36 cellular contexts compared by ENCODE assay signal in the genomic region with DNA sequence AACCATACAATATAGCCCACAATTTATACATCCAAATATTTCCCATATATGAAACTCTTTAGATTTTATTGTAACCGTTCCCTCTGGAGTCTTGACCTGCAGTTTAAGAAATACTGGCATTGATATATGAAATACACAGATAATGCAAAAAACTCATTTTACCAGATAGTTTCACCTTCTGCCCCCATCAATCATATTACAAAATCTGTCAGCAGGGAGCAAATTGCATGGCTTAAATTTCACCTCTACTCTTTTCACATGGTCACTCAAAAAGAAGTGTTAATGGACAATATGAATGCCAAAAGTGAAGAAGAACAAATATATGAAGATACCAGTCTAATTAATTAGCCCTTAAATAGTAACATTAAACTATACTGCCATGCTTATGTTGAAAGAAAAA.
"Had no signal": no experiment of that assay in that cellular context is flagged by ENCODE, and none has a peak within 500 bp of the region (broad histone marks: within the 10 kb centered on the region; RNA-seq: fewer than 3 reads in every experiment).

No MANE protein-coding gene starts in this region.

- H3K27me3 Mint-ChIP-seq: activated CD4-positive, alpha-beta memory T cell treated with anti-CD3 and anti-CD28 coated beads for 36 hours; activated CD8-positive, alpha-beta T cell treated with anti-CD3 and anti-CD28 coated beads for 36 hours; activated naive CD8-positive, alpha-beta T cell treated with anti-CD3 and anti-CD28 coated beads for 36 hours; activated T-helper 17 cell treated with anti-CD3 and anti-CD28 coated beads, Interleukin-2, amount 50 U/mL, for 72 hours had no signal

- H3K36me3 Mint-ChIP-seq: activated CD4-positive, alpha-beta memory T cell treated with anti-CD3 and anti-CD28 coated beads for 36 hours; activated naive CD4-positive, alpha-beta T cell treated with anti-CD3 and anti-CD28 coated beads, Interleukin-2, amount 50 U/mL, for 72 hours; activated naive CD8-positive, alpha-beta T cell treated with anti-CD3 and anti-CD28 coated beads for 36 hours had no signal

- H3K4me1 ChIP-seq: adrenal gland, body of pancreas, breast epithelium had no signal

- H3K27me3 ChIP-seq: adrenal gland, body of pancreas, brain microvascular endothelial cell, breast epithelium had no signal

- H3K27ac Mint-ChIP-seq: activated B cell treated with CpG ODN at 0.5 μM for 24 hours; activated CD4-positive, alpha-beta memory T cell treated with anti-CD3 and anti-CD28 coated beads for 36 hours; activated CD4-positive, alpha-beta T cell treated with anti-CD3 and anti-CD28 coated beads, Interleukin-2, amount 10 ng/mL, durations not matched to agents 24 days and 14 days; activated CD8-positive, alpha-beta T cell treated with anti-CD3 and anti-CD28 coated beads for 36 hours; activated naive CD4-positive, alpha-beta T cell treated with anti-CD3 and anti-CD28 coated beads for 36 hours; activated naive CD4-positive, alpha-beta T cell treated with anti-CD3 and anti-CD28 coated beads, Interleukin-2, amount 50 U/mL, for 72 hours; activated naive CD8-positive, alpha-beta T cell treated with anti-CD3 and anti-CD28 coated beads for 36 hours; activated T-cell treated with anti-CD3 and anti-CD28 coated beads, Interleukin-2, amount 50 U/mL, for 72 hours; activated T-helper 1 cell treated with anti-CD3 and anti-CD28 coated beads, Interleukin-12 subunit alpha, Interleukin-12 subunit beta, Interleukin-2, Interleukin-4 antibody, amounts not matched to agents 30 ng/mL and 10 ng/mL and 1 ng/mL, durations not matched to agents 14 hours and 24 hours and 36 hours; activated T-helper 17 cell treated with anti-CD3 and anti-CD28 coated beads, Interleukin-2, amount 50 U/mL, for 72 hours; T-helper 1 cell treated with Interleukin-12 subunit alpha and Interleukin-12 subunit beta and Interleukin-4 antibody, amounts not matched to agents 30 μg/mL and 1 μg/mL, for 36 hours; T-helper 2 cell treated with Interferon-gamma antibody and Interleukin-4, amounts not matched to agents 5 μg/mL and 100 μg/mL, for 36 hours had no signal

- DNase-seq: activated B cell treated with CpG ODN at 0.5 μM for 24 hours; activated CD4-positive, alpha-beta memory T cell treated with anti-CD3 and anti-CD28 coated beads for 36 hours; activated CD4-positive, alpha-beta T cell treated with anti-CD3 and anti-CD28 coated beads for 4 hours; activated CD4-positive, alpha-beta T cell treated with anti-CD3 and anti-CD28 coated beads, Interleukin-2, amount 10 ng/mL, durations not matched to agents 24 days and 14 days; activated CD4-positive, alpha-beta T cell treated with anti-CD3 and anti-CD28 coated beads, Interleukin-2, amount 50 U/mL, for 1 hour; activated CD4-positive, alpha-beta T cell treated with anti-CD3 and anti-CD28 coated beads, Interleukin-2, amount 50 U/mL, for 4 hours; activated CD4-positive, CD25-positive, alpha-beta regulatory T cell treated with anti-CD3 and anti-CD28 coated beads, Interleukin-2, amount 50 U/mL, for 72 hours; activated CD8-positive, alpha-beta memory T cell treated with anti-CD3 and anti-CD28 coated beads, Interleukin-2, amount 50 U/mL, for 4 hours; activated CD8-positive, alpha-beta T cell treated with anti-CD3 and anti-CD28 coated beads for 36 hours; activated effector memory CD4-positive, alpha-beta T cell treated with anti-CD3 and anti-CD28 coated beads, Interleukin-2, amount 50 U/mL, for 16 hours; activated gamma-delta T cell treated with Interleukin-2 at 50 U/mL for 16 hours; activated naive CD4-positive, alpha-beta T cell; activated naive CD4-positive, alpha-beta T cell treated with anti-CD3 and anti-CD28 coated beads for 36 hours; activated naive CD4-positive, alpha-beta T cell treated with anti-CD3 and anti-CD28 coated beads, Interleukin-2, amount 50 U/mL, for 16 hours; activated naive CD8-positive, alpha-beta T cell treated with anti-CD3 and anti-CD28 coated beads for 36 hours; activated T-cell treated with anti-CD3 and anti-CD28 coated beads for 4 hours; activated T-cell treated with anti-CD3 and anti-CD28 coated beads, Interleukin-2, amount 50 U/mL, for 1 hour; activated T-cell treated with anti-CD3 and anti-CD28 coated beads, Interleukin-2, amount 50 U/mL, for 4 hours; activated T-cell treated with anti-CD3 and anti-CD28 coated beads, Interleukin-2, amount 50 U/mL, for 72 hours; adrenal gland; amniotic stem cell; aorta; body of pancreas; brain microvascular endothelial cell; central memory CD4-positive, alpha-beta T cell; T-helper 2 cell; T-helper 9 cell had no signal

- H3K9me3 Mint-ChIP-seq: activated B cell treated with CpG ODN at 0.5 μM for 24 hours; activated CD4-positive, alpha-beta memory T cell treated with anti-CD3 and anti-CD28 coated beads for 36 hours; activated CD4-positive, alpha-beta T cell treated with anti-CD3 and anti-CD28 coated beads, Interleukin-2, amount 10 ng/mL, durations not matched to agents 24 days and 14 days; activated CD8-positive, alpha-beta T cell treated with anti-CD3 and anti-CD28 coated beads for 36 hours; activated naive CD4-positive, alpha-beta T cell treated with anti-CD3 and anti-CD28 coated beads for 36 hours; activated naive CD4-positive, alpha-beta T cell treated with anti-CD3 and anti-CD28 coated beads, Interleukin-2, amount 50 U/mL, for 72 hours; activated naive CD8-positive, alpha-beta T cell treated with anti-CD3 and anti-CD28 coated beads for 36 hours; activated T-cell treated with anti-CD3 and anti-CD28 coated beads, Interleukin-2, amount 50 U/mL, for 4 hours; activated T-cell treated with anti-CD3 and anti-CD28 coated beads, Interleukin-2, amount 50 U/mL, for 72 hours; activated T-helper 1 cell treated with anti-CD3 and anti-CD28 coated beads, Interleukin-12 subunit alpha, Interleukin-12 subunit beta, Interleukin-2, Interleukin-4 antibody, amounts not matched to agents 30 ng/mL and 10 ng/mL and 1 ng/mL, durations not matched to agents 14 hours and 24 hours and 36 hours; activated T-helper 17 cell treated with anti-CD3 and anti-CD28 coated beads, Interleukin-2, amount 50 U/mL, for 72 hours; T-helper 1 cell treated with Interleukin-12 subunit alpha and Interleukin-12 subunit beta and Interleukin-4 antibody, amounts not matched to agents 30 μg/mL and 1 μg/mL, for 36 hours; T-helper 2 cell treated with Interferon-gamma antibody and Interleukin-4, amounts not matched to agents 5 μg/mL and 100 μg/mL, for 36 hours had no signal

- H3K4me1 Mint-ChIP-seq: activated B cell treated with CpG ODN at 0.5 μM for 24 hours; activated CD4-positive, alpha-beta T cell treated with anti-CD3 and anti-CD28 coated beads, Interleukin-2, amount 10 ng/mL, durations not matched to agents 24 days and 14 days; activated naive CD8-positive, alpha-beta T cell treated with anti-CD3 and anti-CD28 coated beads for 36 hours; activated T-helper 17 cell treated with anti-CD3 and anti-CD28 coated beads, Interleukin-2, amount 50 U/mL, for 72 hours had no signal

- ATAC-seq: activated CD8-positive, alpha-beta T cell treated with anti-CD3 and anti-CD28 coated beads for 36 hours; activated naive CD4-positive, alpha-beta T cell treated with anti-CD3 and anti-CD28 coated beads, Interleukin-2, amount 50 U/mL, for 72 hours; activated T-cell treated with anti-CD3 and anti-CD28 coated beads, Interleukin-2, amount 50 U/mL, for 4 hours; activated T-cell treated with anti-CD3 and anti-CD28 coated beads, Interleukin-2, amount 50 U/mL, for 72 hours; activated T-helper 17 cell treated with anti-CD3 and anti-CD28 coated beads, Interleukin-2, amount 50 U/mL, for 72 hours; body of pancreas had no signal

- H3K27ac ChIP-seq: adrenal gland, body of pancreas, brain microvascular endothelial cell, breast epithelium, VCaP had no signal

- H3K9me3 ChIP-seq: body of pancreas, breast epithelium had no signal

- FAIRE-seq: astrocyte, TTC549 had no signal

- H3K4me3 ChIP-seq: adrenal gland, body of pancreas, breast epithelium had no signal

- H3K36me3 ChIP-seq: adrenal gland, brain microvascular endothelial cell, breast epithelium had no signal

- H3K4me3 Mint-ChIP-seq: activated B cell treated with CpG ODN at 0.5 μM for 24 hours; activated CD4-positive, alpha-beta memory T cell treated with anti-CD3 and anti-CD28 coated beads for 36 hours; activated CD4-positive, alpha-beta T cell treated with anti-CD3 and anti-CD28 coated beads, Interleukin-2, amount 10 ng/mL, durations not matched to agents 24 days and 14 days; activated CD8-positive, alpha-beta T cell treated with anti-CD3 and anti-CD28 coated beads for 36 hours; activated naive CD4-positive, alpha-beta T cell treated with anti-CD3 and anti-CD28 coated beads for 36 hours; activated naive CD8-positive, alpha-beta T cell treated with anti-CD3 and anti-CD28 coated beads for 36 hours; activated T-cell treated with anti-CD3 and anti-CD28 coated beads, Interleukin-2, amount 50 U/mL, for 4 hours; activated T-cell treated with anti-CD3 and anti-CD28 coated beads, Interleukin-2, amount 50 U/mL, for 72 hours; activated T-helper 1 cell treated with anti-CD3 and anti-CD28 coated beads, Interleukin-12 subunit alpha, Interleukin-12 subunit beta, Interleukin-2, Interleukin-4 antibody, amounts not matched to agents 30 ng/mL and 10 ng/mL and 1 ng/mL, durations not matched to agents 14 hours and 24 hours and 36 hours; activated T-helper 17 cell treated with anti-CD3 and anti-CD28 coated beads, Interleukin-2, amount 50 U/mL, for 72 hours; T-helper 1 cell treated with Interleukin-12 subunit alpha and Interleukin-12 subunit beta and Interleukin-4 antibody, amounts not matched to agents 30 μg/mL and 1 μg/mL, for 36 hours; T-helper 2 cell treated with Interferon-gamma antibody and Interleukin-4, amounts not matched to agents 5 μg/mL and 100 μg/mL, for 36 hours had no signal
